ENCODE assay signal across 28 cellular contexts in the genomic region with DNA sequence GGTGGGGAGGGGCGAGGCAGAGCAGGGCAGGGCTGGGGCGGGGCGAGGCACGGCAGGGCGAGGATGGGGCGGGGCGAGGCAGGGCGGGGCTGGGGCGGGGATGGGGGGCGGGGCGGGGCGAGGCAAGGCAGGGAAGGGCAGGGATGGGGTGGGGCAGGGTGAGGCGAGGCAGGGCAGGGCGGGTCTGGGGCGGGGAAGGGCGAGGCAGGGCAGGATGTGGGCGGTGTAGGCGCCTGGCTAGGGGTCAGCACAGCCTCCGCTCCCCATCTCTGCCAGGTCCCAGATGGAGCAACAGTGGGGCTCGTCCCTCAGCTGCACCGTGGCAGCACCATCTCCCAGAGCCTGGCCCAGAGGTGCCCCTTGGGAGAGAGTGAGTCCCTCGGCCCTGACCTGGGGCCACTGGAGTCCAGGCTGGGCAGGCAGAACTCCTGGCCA. TPM values are rescaled to one million over a fixed set of nuclear protein-coding genes. Genes with fewer than 3 reads are reported as not detected.
DNase-seq lines count a peak whose midpoint lies in the region; ATAC-seq, FAIRE-seq and TF ChIP-seq lines count a peak whose summit lies in the region.
"Had no signal": no experiment of that assay in that cellular context is flagged by ENCODE, and none has a peak within 500 bp of the region (broad histone marks: within the 10 kb centered on the region; RNA-seq: fewer than 3 reads in every experiment).

No MANE protein-coding gene starts in this region.

- CTCF ChIA-PET in activated naive CD4-positive, alpha-beta T cell treated with anti-CD3 and anti-CD28 coated beads, Interleukin-2, amount 10 ng/mL, durations not matched to agents 7 days and 5 days (lab: Charles Lee), result no interaction called here
- CTCF ChIA-PET in HEK293T (lab: Yijun Ruan, JAX) (no interaction called here), RWPE1 (lab: Yijun Ruan, JAX) (no interaction called here)

- no peaks in the 10 kb centered on the region for H3K9me3 ChIP-seq in kidney (ENCODE audit: control insufficient read depth in 1 of 2, low read length in 2 of 2)
- H3K9me3 ChIP-seq: Caco-2, gastroesophageal sphincter, transverse colon had no signal

- no peak overlapping the region for H3K9ac ChIP-seq in kidney (ENCODE audit: low read length in 2 of 2)
- H3K9ac ChIP-seq: BLaER1, neural progenitor cell had no signal

- no peak overlapping the region for H3K4me3 ChIP-seq in kidney (ENCODE audit: low read length in 2 of 2)
- H3K4me3 ChIP-seq: BLaER1, cardiac muscle cell, gastroesophageal sphincter, neural progenitor cell, transverse colon had no signal

- peaks cover 29% of the 10 kb centered on the region for H3K27me3 Mint-ChIP-seq in activated naive CD4-positive, alpha-beta T cell treated with anti-CD3 and anti-CD28 coated beads, Interleukin-2, amount 10 ng/mL, durations not matched to agents 7 days and 5 days
- H3K27me3 Mint-ChIP-seq: activated naive CD8-positive, alpha-beta T cell had no signal

- POLR2A ChIA-PET in HEK293T (lab: Yijun Ruan, JAX) (no interaction called here), RWPE1 (lab: Yijun Ruan, JAX; ENCODE audit: low non-redundant PET) (interaction anchor here (0.6 kb wide), 1 partner anchor 8 kb away, joined by 5 read pairs; no protein-coding TSS in a partner anchor)

- no peaks in the 10 kb centered on the region for H3K36me3 ChIP-seq in kidney (ENCODE audit: control insufficient read depth in 1 of 2, insufficient read depth in 2 of 2, low read length in 2 of 2)
- H3K36me3 ChIP-seq: BLaER1, cardiac muscle cell, neural progenitor cell, transverse colon had no signal

- intact Hi-C loops in kidney (cut with DNase I), result no loop called here

- H3K27ac ChIP-seq in RWPE1, result peak overlapping the region; percentile 83
- H3K27ac ChIP-seq in kidney (ENCODE audit: low read depth in 2 of 2, low read length in 2 of 2), result no peak overlapping the region
- H3K27ac ChIP-seq: BLaER1, cardiac muscle cell, gastroesophageal sphincter, neural progenitor cell, transverse colon had no signal

- H3K36me3 Mint-ChIP-seq in activated naive CD4-positive, alpha-beta T cell treated with anti-CD3 and anti-CD28 coated beads, Interleukin-2, amount 10 ng/mL, durations not matched to agents 7 days and 5 days, result no peaks in the 10 kb centered on the region
- H3K36me3 Mint-ChIP-seq: activated CD8-positive, alpha-beta memory T cell treated with anti-CD3 and anti-CD28 coated beads, Interleukin-2, amount 10 ng/mL, durations not matched to agents 7 days and 5 days; activated naive CD8-positive, alpha-beta T cell; neural progenitor cell had no signal

- ATAC-seq in GM21423 (IDR thresholded peaks at IDR 0.05; ENCODE audit: unreplicated experiment), result no peak
- ATAC-seq: activated CD8-positive, alpha-beta memory T cell treated with anti-CD3 and anti-CD28 coated beads, Interleukin-2, amount 10 ng/mL, durations not matched to agents 7 days and 5 days; gastroesophageal sphincter had no signal

- no peaks in the 10 kb centered on the region for H3K4me1 ChIP-seq in kidney (ENCODE audit: control insufficient read depth in 1 of 2, insufficient read depth in 1 of 2, low read depth in 1 of 2, low read length in 2 of 2)
- H3K4me1 ChIP-seq: Caco-2, neural progenitor cell had no signal

- H3K4me3 Mint-ChIP-seq in activated naive CD4-positive, alpha-beta T cell treated with anti-CD3 and anti-CD28 coated beads, Interleukin-2, amount 10 ng/mL, durations not matched to agents 7 days and 5 days, result no peak overlapping the region
- H3K4me3 Mint-ChIP-seq: activated CD8-positive, alpha-beta memory T cell treated with anti-CD3 and anti-CD28 coated beads, Interleukin-2, amount 10 ng/mL, durations not matched to agents 7 days and 5 days; activated naive CD8-positive, alpha-beta T cell; dendritic cell treated with granulocyte-macrophage colony-stimulating factor and Interleukin-4, amounts not matched to agents 40 ng/mL and 50 ng/mL, for 4 days; HFFc6; neural progenitor cell had no signal

- peak; percentile 6 for DNase-seq in activated naive CD4-positive, alpha-beta T cell treated with anti-CD3 and anti-CD28 coated beads, Interleukin-2, amount 10 ng/mL, durations not matched to agents 7 days and 5 days
- DNase-seq in activated naive CD4-positive, alpha-beta T cell (lab: John Stamatoyannopoulos, UW), result no peak
- DNase-seq in HEK293T (ENCODE audit: extremely low spot score) (peak; percentile 75), RWPE1 (ENCODE audit: low spot score) (no peak), kidney (peak; percentile 49), NCI-H510A treated with DMSO at 0.1 percent for 48 hours (lab: John Stamatoyannopoulos, UW) (no peak), T-helper 9 cell (no peak)
- DNase-seq: activated CD8-positive, alpha-beta memory T cell treated with anti-CD3 and anti-CD28 coated beads, Interleukin-2, amount 10 ng/mL, durations not matched to agents 7 days and 5 days; aorta; Caco-2; DND-41; HFFc6; MM.1S; NCI-H1694 treated with DMSO at 0.1 percent for 48 hours; NCI-H2227 treated with DMSO at 0.1 percent for 48 hours; SIG-M5; stimulated activated CD8-positive, alpha-beta memory T cell treated with anti-CD3 and anti-CD28 coated beads, Interleukin-4, amount 100 ng/mL, for 48 hours; SW 1271; transverse colon had no signal

- no peaks in the 10 kb centered on the region for H3K4me1 Mint-ChIP-seq in activated naive CD4-positive, alpha-beta T cell treated with anti-CD3 and anti-CD28 coated beads, Interleukin-2, amount 10 ng/mL, durations not matched to agents 7 days and 5 days
- H3K4me1 Mint-ChIP-seq: activated CD8-positive, alpha-beta memory T cell treated with anti-CD3 and anti-CD28 coated beads, Interleukin-2, amount 10 ng/mL, durations not matched to agents 7 days and 5 days had no signal

- TF ChIP-seq CTCF in RWPE1 (conservative IDR thresholded peaks at IDR 0.05; ENCODE audit: low read depth), result no peak
- no peak for TF ChIP-seq CTCF in kidney (IDR thresholded peaks at IDR 0.05; ENCODE audit: borderline replicate concordance, extremely low read depth, insufficient read depth)

- no peaks in the 10 kb centered on the region for H3K9me3 Mint-ChIP-seq in activated naive CD4-positive, alpha-beta T cell treated with anti-CD3 and anti-CD28 coated beads, Interleukin-2, amount 10 ng/mL, durations not matched to agents 7 days and 5 days
- H3K9me3 Mint-ChIP-seq: dendritic cell treated with granulocyte-macrophage colony-stimulating factor and Interleukin-4, amounts not matched to agents 40 ng/mL and 50 ng/mL, for 4 days; HFFc6 had no signal

- H3K27ac Mint-ChIP-seq in activated naive CD4-positive, alpha-beta T cell treated with anti-CD3 and anti-CD28 coated beads, Interleukin-2, amount 10 ng/mL, durations not matched to agents 7 days and 5 days, result no peak overlapping the region
- H3K27ac Mint-ChIP-seq: activated CD8-positive, alpha-beta memory T cell treated with anti-CD3 and anti-CD28 coated beads, Interleukin-2, amount 10 ng/mL, durations not matched to agents 7 days and 5 days; activated naive CD8-positive, alpha-beta T cell; dendritic cell treated with granulocyte-macrophage colony-stimulating factor and Interleukin-4, amounts not matched to agents 40 ng/mL and 50 ng/mL, for 4 days; HFFc6; neural progenitor cell had no signal

- no peak for FAIRE-seq in kidney (lab: Jason Lieb, UNC)
- FAIRE-seq: GM12891, keratinocyte had no signal

TF ChIP-seq in HEK293T, 16 proteins besides CTCF, POLR2A, EP300 and RAD21:
- TF ChIP-seq FOXK2 (IDR thresholded peaks at IDR 0.05) (no peak), SP1 (IDR thresholded peaks at IDR 0.05) (peak; percentile 98)

RNA-seq across cellular contexts. Expression of gene SRPK3, which starts 4.2 kb away (rescaled TPM):
- total RNA-seq in kidney, result 1.1 TPM
- 0.58 TPM for polyA plus RNA-seq in kidney (ENCODE audit: insufficient read depth, low read depth, low replicate concordance)
- total RNA-seq: activated CD8-positive, alpha-beta memory T cell treated with anti-CD3 and anti-CD28 coated beads, Interleukin-2, amount 10 ng/mL, durations not matched to agents 7 days and 5 days; Caco-2; cardiac muscle cell had no signal

RNA-seq across cellular contexts. Expression of gene PLXNB3, which starts 12.6 kb away (rescaled TPM):
- total RNA-seq in kidney, result 5.6 TPM
- 2.2 TPM for polyA plus RNA-seq in kidney (ENCODE audit: insufficient read depth, low read depth, low replicate concordance)

RNA-seq across cellular contexts. Expression of gene IDH3G, which starts 17.5 kb away (rescaled TPM):
- total RNA-seq in kidney, result 62.1 TPM
- 100 TPM for polyA plus RNA-seq in kidney (ENCODE audit: insufficient read depth, low read depth, low replicate concordance)

RNA-seq across cellular contexts. Expression of gene SSR4, which starts 17.8 kb away (rescaled TPM):
- 226 TPM for total RNA-seq in kidney
- polyA plus RNA-seq in kidney (ENCODE audit: insufficient read depth, low read depth, low replicate concordance), result 473 TPM

RNA-seq across cellular contexts. Expression of gene ABCD1, which starts 52.0 kb away (rescaled TPM):
- total RNA-seq in kidney, result 13.7 TPM
- 5.2 TPM for polyA plus RNA-seq in kidney (ENCODE audit: insufficient read depth, low read depth, low replicate concordance)

Comparison
In these comparisons a context has a peak if more than half of its experiments do, and no peak if none do; other contexts are left out.
1. DNase-seq: peak in activated naive CD4-positive, alpha-beta T cell treated with anti-CD3 and anti-CD28 coated beads, Interleukin-2, amount 10 ng/mL, durations not matched to agents 7 days and 5 days (single experiment), HEK293T (single experiment) and kidney (single experiment); none in activated naive CD4-positive, alpha-beta T cell (0 of 4), RWPE1 (single experiment), NCI-H510A treated with DMSO at 0.1 percent for 48 hours (single experiment) and T-helper 9 cell (single experiment).